20 cellular contexts compared by ENCODE assay signal in the genomic region with DNA sequence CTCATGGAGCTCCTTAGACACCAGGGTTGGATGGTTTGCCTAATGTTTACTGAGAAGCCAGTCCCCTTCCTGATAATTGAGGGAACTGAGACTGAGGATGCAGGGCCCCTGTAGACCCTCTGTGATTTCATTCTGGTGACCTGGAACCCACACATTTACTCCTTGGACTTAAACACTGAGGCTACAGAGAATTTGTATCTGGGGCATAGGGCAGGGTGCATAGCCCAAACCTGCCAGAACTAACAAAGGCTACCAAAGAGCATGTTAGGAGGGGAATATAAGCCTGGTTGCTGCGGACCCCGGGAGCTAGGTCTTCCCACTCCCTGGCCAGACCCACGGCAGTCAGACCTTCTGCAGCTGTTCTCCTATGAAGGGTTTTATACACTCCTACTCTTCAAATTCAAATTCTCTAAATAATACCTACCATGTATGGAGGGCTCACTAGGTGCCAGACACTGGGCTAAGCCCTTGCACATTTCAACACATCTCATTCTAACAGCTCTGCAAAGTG. TPM values are rescaled to one million over a fixed set of nuclear protein-coding genes. Genes with fewer than 3 reads are reported as not detected.
A peak's percentile ranks its signal among the peaks of the same experiment; 100 is the strongest.
DNase-seq lines count a peak whose midpoint lies in the region; ATAC-seq and TF ChIP-seq lines count a peak whose summit lies in the region.
"Had no signal": no experiment of that assay in that cellular context is flagged by ENCODE, and none has a peak within 500 bp of the region (broad histone marks: within the 10 kb centered on the region; RNA-seq: fewer than 3 reads in every experiment).

No MANE protein-coding gene starts in this region.

- DNase-seq in IMR-90 = no peak
- DNase-seq in coronary artery (ENCODE audit: low spot score) = no peak
- DNase-seq in substantia nigra (lab: John Stamatoyannopoulos, UW) = no peak
- DNase-seq in RKO (ENCODE audit: low spot score) = no peak
- DNase-seq in left colon = no peak
- DNase-seq in NCI-H345 (lab: John Stamatoyannopoulos, UW) = no peak
- DNase-seq: activated CD4-positive, alpha-beta memory T cell treated with anti-CD3 and anti-CD28 coated beads, Interleukin-2, amount 10 ng/mL, durations not matched to agents 7 days and 5 days; activated CD4-positive, CD25-positive, alpha-beta regulatory T cell treated with anti-CD3 and anti-CD28 coated beads, Interleukin-2, amount 50 U/mL, for 72 hours; BE2C; DMS79; effector memory CD8-positive, alpha-beta T cell; naive B cell; NCI-H1436 treated with DMSO at 0.1 percent for 48 hours; NCI-H524 treated with DMSO at 0.1 percent for 48 hours; occipital lobe; RPMI8226 had no signal

- no CpG with 5 or more reads among the region's 3 CpGs for WGBS in IMR-90 (ENCODE audit: extremely low coverage in 2 of 2, insufficient read length in 1 of 2), 2 experiments

- no peak overlapping the region for H3K9ac ChIP-seq in IMR-90 (ENCODE audit: low read depth, low read length)

- POLR2A ChIA-PET in IMR-90 (lab: Charles Lee; ENCODE audit: unreplicated experiment) = no interaction called here

- H2BK15ac ChIP-seq in IMR-90 (ENCODE audit: low read depth, low read length) = peak overlapping the region; percentile 39; the same call in 1 of the 3 replicates

- H3K9me3 ChIP-seq in IMR-90 (ENCODE audit: control insufficient read depth, insufficient read depth, low read length) = 0 out of 2 replicates have a peak, but pooled peaks cover 2% of the 10 kb centered on the region
- H3K9me3 ChIP-seq in muscle layer of duodenum (ENCODE audit: control insufficient read depth in 1 of 2, low read length in 2 of 2) = no peaks in the 10 kb centered on the region
- H3K9me3 ChIP-seq: BE2C had no signal

- peak overlapping the region; percentile 57; the same call in 1 of the 2 replicates for H3K4ac ChIP-seq in IMR-90 (ENCODE audit: low read depth, low read length)

- H3K4me3 ChIP-seq in IMR-90 (ENCODE audit: insufficient read depth, low read depth, low read length) (no peak overlapping the region), coronary artery (no peak overlapping the region), muscle layer of duodenum (ENCODE audit: low read depth in 1 of 2, low read length in 2 of 2) (no peak overlapping the region)

- H4K91ac ChIP-seq in IMR-90 (ENCODE audit: insufficient read depth, low read depth, low read length) = no peak overlapping the region

- H3K36me3 ChIP-seq in IMR-90 (ENCODE audit: control insufficient read depth, insufficient read depth, low read length) = no peaks in the 10 kb centered on the region
- peaks cover 0 to 5% of the 10 kb centered on the region in 2 donors for H3K36me3 ChIP-seq in muscle layer of duodenum (ENCODE audit: control insufficient read depth in 1 of 2, insufficient read depth in 2 of 2, low read length in 2 of 2)
- H3K36me3 ChIP-seq: BE2C had no signal

- H3K56ac ChIP-seq in IMR-90 (ENCODE audit: extremely low read depth, insufficient read depth, low read length) = no peak overlapping the region

- peaks cover 0 to 13% of the 10 kb centered on the region in 2 experiments; a peak in 1 of 4 replicates for H3K79me1 ChIP-seq in IMR-90 (ENCODE audit: low read depth in 1 of 2, low read length in 2 of 2)

- H3K27ac ChIP-seq in IMR-90 (ENCODE audit: insufficient read depth, low read length) (no peak overlapping the region), coronary artery (peak overlapping the region; percentile 34 to 78), muscle layer of duodenum (ENCODE audit: low read length) (peak overlapping the region; percentile 62), substantia nigra (ENCODE audit: low read depth, low read length, poor library complexity, severe bottlenecking) (peak overlapping the region; percentile 65)

- H4K8ac ChIP-seq in IMR-90 (ENCODE audit: low read depth in 2 of 2, low read length in 2 of 2) = no peak overlapping the region

- dilution Hi-C loops in IMR-90 (cut with HindIII; ENCODE audit: low sequenced_read_pairs, unreplicated experiment) = no loop called here

- no peak for TF ChIP-seq POLR2A in IMR-90 (IDR thresholded peaks at IDR 0.05; ENCODE audit: low read depth, low read length)

- no peak for TF ChIP-seq RAD21 in IMR-90 (IDR thresholded peaks at IDR 0.05; ENCODE audit: low read length)

- no peak overlapping the region for H3K18ac ChIP-seq in IMR-90 (ENCODE audit: low read depth, low read length)

- in situ Hi-C loops in IMR-90 (cut with MboI; ENCODE audit: low sequenced_read_pairs) = no loop called here

- intact Hi-C loops in IMR-90 (cut with micrococcal nuclease) = no loop called here
- intact Hi-C loops in left colon (cut with DNase I, micrococcal nuclease) = no loop called here

- H3K9me1 ChIP-seq in IMR-90 (ENCODE audit: insufficient read depth, low read length) = 0 out of 2 replicates have a peak, but pooled peaks cover 2% of the 10 kb centered on the region

- no peak overlapping the region for H3K14ac ChIP-seq in IMR-90 (replicated peaks; ENCODE audit: low read depth, low read length)

- peak overlapping the region; percentile 38; the same call in 1 of the 2 replicates for H2BK120ac ChIP-seq in IMR-90 (ENCODE audit: low read depth, low read length)

- H4K5ac ChIP-seq in IMR-90 (ENCODE audit: low read depth, low read length) = peak overlapping the region; percentile 4; the same call in 1 of the 2 replicates

- ATAC-seq in IMR-90 (ENCODE audit: low read depth) (no peak), HG03378 (IDR thresholded peaks at IDR 0.05; ENCODE audit: unreplicated experiment) (no peak), left colon (no peak)
- ATAC-seq: effector memory CD8-positive, alpha-beta T cell; esophagus mucosa had no signal

- no peaks in the 10 kb centered on the region for H3K27me3 ChIP-seq in IMR-90 (ENCODE audit: control insufficient read depth, insufficient read depth, low read length)
- no peaks in the 10 kb centered on the region for H3K27me3 ChIP-seq in muscle layer of duodenum (ENCODE audit: low read depth, low read length)
- H3K27me3 ChIP-seq: BE2C had no signal

- no peak overlapping the region for H3K4me2 ChIP-seq in IMR-90 (ENCODE audit: low read depth, low read length)

- H3K23ac ChIP-seq in IMR-90 (ENCODE audit: low read depth, low read length) = no peak overlapping the region

- BruUV-seq in IMR-90 (replicated peaks; lab: Mats Ljungman, UMichigan) = no TSS peak

- H2AK5ac ChIP-seq in IMR-90 (ENCODE audit: low read depth, low read length) = no peak overlapping the region

- H3K4me1 ChIP-seq in IMR-90 (ENCODE audit: control insufficient read depth, insufficient read depth, low read length) = peaks cover 16% of the 10 kb centered on the region
- peaks cover 12 to 52% of the 10 kb centered on the region in 2 donors for H3K4me1 ChIP-seq in muscle layer of duodenum (ENCODE audit: control insufficient read depth in 1 of 2, insufficient read depth in 2 of 2, low read length in 2 of 2)
- H3K4me1 ChIP-seq: BE2C had no signal

- H2BK20ac ChIP-seq in IMR-90 (ENCODE audit: low read depth, low read length) = no peak overlapping the region

- CTCF ChIA-PET in IMR-90 (lab: Yijun Ruan, JAX) = no interaction called here

- no peak overlapping the region for H2AFZ ChIP-seq in IMR-90 (replicated peaks; ENCODE audit: low read length, poor library complexity)

- no peaks in the 10 kb centered on the region for H4K20me1 ChIP-seq in IMR-90 (ENCODE audit: insufficient read depth, low read length)

- H2AK9ac ChIP-seq in IMR-90 (replicated peaks; ENCODE audit: low read depth, low read length, poor library complexity) = no peak overlapping the region

- no peak overlapping the region for H2BK5ac ChIP-seq in IMR-90 (ENCODE audit: low read depth, low read length, poor library complexity, severe bottlenecking)

- TF ChIP-seq CTCF in IMR-90 (conservative IDR thresholded peaks at IDR 0.05; ENCODE audit: low read depth, low read length) = no peak
- no peak for TF ChIP-seq CTCF in coronary artery (IDR thresholded peaks at IDR 0.05)

TF ChIP-seq in IMR-90, 13 proteins besides CTCF, POLR2A, EP300 and RAD21:
- TF ChIP-seq CHD1 (IDR thresholded peaks at IDR 0.05; ENCODE audit: low read depth, low read length) = no peak
- TF ChIP-seq BHLHE40 (IDR thresholded peaks at IDR 0.05; ENCODE audit: low read depth, low read length) = no peak
- no peak for TF ChIP-seq FOS (IDR thresholded peaks at IDR 0.05; ENCODE audit: low read depth, low read length)
- TF ChIP-seq RCOR1 (IDR thresholded peaks at IDR 0.05; ENCODE audit: insufficient replicate concordance, low read length) = no peak
- TF ChIP-seq CEBPB (IDR thresholded peaks at IDR 0.05; ENCODE audit: low read depth, low read length) = no peak
- TF ChIP-seq MAZ (IDR thresholded peaks at IDR 0.05; ENCODE audit: borderline replicate concordance, low read depth, low read length) = no peak
- TF ChIP-seq, protein P1, sequence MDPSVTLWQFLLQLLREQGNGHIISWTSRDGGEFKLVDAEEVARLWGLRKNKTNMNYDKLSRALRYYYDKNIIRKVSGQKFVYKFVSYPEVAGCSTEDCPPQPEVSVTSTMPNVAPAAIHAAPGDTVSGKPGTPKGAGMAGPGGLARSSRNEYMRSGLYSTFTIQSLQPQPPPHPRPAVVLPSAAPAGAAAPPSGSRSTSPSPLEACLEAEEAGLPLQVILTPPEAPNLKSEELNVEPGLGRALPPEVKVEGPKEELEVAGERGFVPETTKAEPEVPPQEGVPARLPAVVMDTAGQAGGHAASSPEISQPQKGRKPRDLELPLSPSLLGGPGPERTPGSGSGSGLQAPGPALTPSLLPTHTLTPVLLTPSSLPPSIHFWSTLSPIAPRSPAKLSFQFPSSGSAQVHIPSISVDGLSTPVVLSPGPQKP (IDR thresholded peaks at IDR 0.05; ENCODE audit: borderline replicate concordance, low read depth, low read length) = no peak
- TF ChIP-seq MXI1 (IDR thresholded peaks at IDR 0.05; ENCODE audit: borderline replicate concordance, low read depth, low read length) = no peak
- TF ChIP-seq MAFK (IDR thresholded peaks at IDR 0.05; ENCODE audit: low read depth, low read length) = no peak
- TF ChIP-seq NFE2L2 (IDR thresholded peaks at IDR 0.05; ENCODE audit: low read depth, low read length) = no peak
- no peak for TF ChIP-seq SMC3 (IDR thresholded peaks at IDR 0.05; ENCODE audit: low read depth, low read length)
- TF ChIP-seq, protein P2, sequence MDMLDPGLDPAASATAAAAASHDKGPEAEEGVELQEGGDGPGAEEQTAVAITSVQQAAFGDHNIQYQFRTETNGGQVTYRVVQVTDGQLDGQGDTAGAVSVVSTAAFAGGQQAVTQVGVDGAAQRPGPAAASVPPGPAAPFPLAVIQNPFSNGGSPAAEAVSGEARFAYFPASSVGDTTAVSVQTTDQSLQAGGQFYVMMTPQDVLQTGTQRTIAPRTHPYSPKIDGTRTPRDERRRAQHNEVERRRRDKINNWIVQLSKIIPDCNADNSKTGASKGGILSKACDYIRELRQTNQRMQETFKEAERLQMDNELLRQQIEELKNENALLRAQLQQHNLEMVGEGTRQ (IDR thresholded peaks at IDR 0.05; ENCODE audit: low read depth, low read length) = no peak
- no peak for TF ChIP-seq RFX5 (IDR thresholded peaks at IDR 0.05; ENCODE audit: low read depth, low read length)
TF ChIP-seq in IMR-90: peak in this region for 0.

RNA-seq across cellular contexts. Expression of a gene that starts 19.7 kb away (rescaled TPM):
- total RNA-seq in IMR-90 (2012; rRNA removed) (12.9 and 13.1 TPM in 2 replicates), left colon (1 to 10 TPM; 7.1 to 9.8 TPM)
- polyA plus RNA-seq in IMR-90 (2012; rRNA removed) = 11.2 and 11.9 TPM in 2 replicates
- 5.0 and 7.6 TPM in 2 replicates for polyA plus RNA-seq in IMR-90 (2012; cell fraction: cytosol; rRNA removed)
- 17.2 and 27.8 TPM in 2 replicates for polyA plus RNA-seq in IMR-90 (2012; cell fraction: nucleus; rRNA removed; ENCODE audit: low replicate concordance)
- total RNA-seq: activated CD4-positive, alpha-beta memory T cell treated with anti-CD3 and anti-CD28 coated beads, Interleukin-2, amount 10 ng/mL, durations not matched to agents 7 days and 5 days had no signal
- polyA plus RNA-seq: keratinocyte had no signal
